In the genomic region with DNA sequence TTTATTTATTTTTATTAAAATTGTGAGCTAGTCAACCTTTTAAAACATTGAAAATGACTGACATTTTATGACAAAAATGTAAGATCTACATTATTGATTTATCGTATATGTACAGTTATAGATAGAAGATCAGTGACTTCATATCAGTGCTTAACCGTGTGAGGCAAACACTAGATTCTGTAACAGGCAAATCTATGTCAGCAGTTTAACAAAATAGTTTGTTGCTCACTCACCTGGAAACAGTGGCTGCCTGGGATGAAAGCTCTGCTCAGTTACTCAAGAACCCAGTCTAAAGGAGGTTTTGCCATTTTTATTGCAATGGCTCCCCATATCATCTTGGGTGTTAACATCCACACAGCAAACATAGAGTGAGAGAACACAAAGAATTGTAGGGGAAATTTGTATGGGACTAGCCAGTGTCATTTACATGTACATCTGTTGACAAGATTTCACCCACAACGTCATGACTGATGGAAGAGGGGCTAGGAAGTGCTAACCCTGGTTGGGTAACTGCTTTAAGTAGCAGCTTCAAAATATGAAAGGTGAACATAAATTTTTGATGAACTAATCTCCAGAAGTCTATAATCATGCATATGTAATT, we compare ENCODE assay signal across 16 cellular contexts. TPM values are rescaled to one million over a fixed set of nuclear protein-coding genes. Genes with fewer than 3 reads are reported as not detected.
DNase-seq lines count a peak whose midpoint lies in the region; ATAC-seq, FAIRE-seq and TF ChIP-seq lines count a peak whose summit lies in the region.
"Had no signal": no experiment of that assay in that cellular context is flagged by ENCODE, and none has a peak within 500 bp of the region (broad histone marks: within the 10 kb centered on the region; RNA-seq: fewer than 3 reads in every experiment).

No MANE protein-coding gene starts in this region.

- intact Hi-C loops in prostate gland (cut with DNase I) = no loop called here

- no peaks in the 10 kb centered on the region for H3K27me3 ChIP-seq in prostate gland (replicated peaks; ENCODE audit: insufficient read depth)
- H3K27me3 ChIP-seq: cardiac muscle cell, heart left ventricle, sigmoid colon had no signal

- no peaks in the 10 kb centered on the region for H3K9me3 ChIP-seq in prostate gland
- H3K9me3 ChIP-seq: heart left ventricle, sigmoid colon had no signal

- no peaks in the 10 kb centered on the region for H3K4me1 ChIP-seq in prostate gland (replicated peaks)
- H3K4me1 ChIP-seq: sigmoid colon had no signal

- ATAC-seq in GM19397 (IDR thresholded peaks at IDR 0.05; ENCODE audit: unreplicated experiment) (peak; percentile 54), HG02610 (IDR thresholded peaks at IDR 0.05; ENCODE audit: unreplicated experiment) (peak; percentile 63), HG03378 (IDR thresholded peaks at IDR 0.05; ENCODE audit: unreplicated experiment) (peak; percentile 58)
- ATAC-seq: activated naive CD4-positive, alpha-beta T cell treated with anti-CD3 and anti-CD28 coated beads, Interleukin-2, amount 50 U/mL, for 72 hours; heart left ventricle had no signal

- TF ChIP-seq POLR2A in H54 (IDR thresholded peaks at IDR 0.05; ENCODE audit: low read depth, low read length) = no peak
- no peak for TF ChIP-seq POLR2A in GM12891 (IDR thresholded peaks at IDR 0.05; ENCODE audit: low read depth, low read length)
- no peak for TF ChIP-seq POLR2A in prostate gland (IDR thresholded peaks at IDR 0.05)

- H3K27ac ChIP-seq in prostate gland = no peak overlapping the region
- H3K27ac ChIP-seq: cardiac muscle cell, heart left ventricle, sigmoid colon, VCaP had no signal

- 52% methylated on average over 3 of the region's 3 CpGs for WGBS in prostate gland

- DNase-seq in GM18507 (ENCODE audit: extremely low spot score, insufficient read length, low read depth) (no peak), SKM-1 treated with dmso at 0.1 percent for 144 hours (lab: John Stamatoyannopoulos, UW; ENCODE audit: unreplicated experiment) (no peak), H54 (ENCODE audit: insufficient read length, low spot score) (no peak), GM12891 (ENCODE audit: insufficient read length, low spot score) (no peak), prostate gland (ENCODE audit: low spot score) (no peak)
- DNase-seq: heart left ventricle, naive B cell, NCI-H2081, sigmoid colon had no signal

- peak; percentile 82 for FAIRE-seq in GM18507 (lab: Jason Lieb, UNC)
- no peak for FAIRE-seq in H54 (lab: Jason Lieb, UNC)
- FAIRE-seq in GM12891 (lab: Jason Lieb, UNC) = no peak
- FAIRE-seq: endometrium had no signal

- no peaks in the 10 kb centered on the region for H3K36me3 ChIP-seq in prostate gland
- H3K36me3 ChIP-seq: cardiac muscle cell, heart left ventricle, sigmoid colon had no signal

- TF ChIP-seq CTCF in prostate gland (IDR thresholded peaks at IDR 0.05) = no peak

- no peak overlapping the region for H3K4me3 ChIP-seq in prostate gland
- H3K4me3 ChIP-seq: cardiac muscle cell, heart left ventricle, sigmoid colon had no signal

TF ChIP-seq in GM12891, 5 proteins besides CTCF, POLR2A, EP300 and RAD21:
- TF ChIP-seq POLR2AphosphoS5 (IDR thresholded peaks at IDR 0.05; ENCODE audit: low read depth, low read length) (no peak), PAX5 (IDR thresholded peaks at IDR 0.05; ENCODE audit: insufficient read depth, low read length, severe bottlenecking) (no peak), SPI1 (IDR thresholded peaks at IDR 0.05; ENCODE audit: low read depth, low read length) (no peak), TAF1 (IDR thresholded peaks at IDR 0.05; ENCODE audit: low read depth, low read length) (no peak), POU2F2 (IDR thresholded peaks at IDR 0.05; ENCODE audit: low read depth, low read length) (no peak)

RNA-seq across cellular contexts. Expression of a gene that starts 49.0 kb away (rescaled TPM):
- polyA plus RNA-seq in GM12891 (2012; ENCODE audit: low read depth, missing spikeins) = not detected
- total RNA-seq in prostate gland = 1 to 10 TPM; 3.2 to 3.6 TPM
